ENCODE assay signal across 8 cellular contexts in the genomic region with DNA sequence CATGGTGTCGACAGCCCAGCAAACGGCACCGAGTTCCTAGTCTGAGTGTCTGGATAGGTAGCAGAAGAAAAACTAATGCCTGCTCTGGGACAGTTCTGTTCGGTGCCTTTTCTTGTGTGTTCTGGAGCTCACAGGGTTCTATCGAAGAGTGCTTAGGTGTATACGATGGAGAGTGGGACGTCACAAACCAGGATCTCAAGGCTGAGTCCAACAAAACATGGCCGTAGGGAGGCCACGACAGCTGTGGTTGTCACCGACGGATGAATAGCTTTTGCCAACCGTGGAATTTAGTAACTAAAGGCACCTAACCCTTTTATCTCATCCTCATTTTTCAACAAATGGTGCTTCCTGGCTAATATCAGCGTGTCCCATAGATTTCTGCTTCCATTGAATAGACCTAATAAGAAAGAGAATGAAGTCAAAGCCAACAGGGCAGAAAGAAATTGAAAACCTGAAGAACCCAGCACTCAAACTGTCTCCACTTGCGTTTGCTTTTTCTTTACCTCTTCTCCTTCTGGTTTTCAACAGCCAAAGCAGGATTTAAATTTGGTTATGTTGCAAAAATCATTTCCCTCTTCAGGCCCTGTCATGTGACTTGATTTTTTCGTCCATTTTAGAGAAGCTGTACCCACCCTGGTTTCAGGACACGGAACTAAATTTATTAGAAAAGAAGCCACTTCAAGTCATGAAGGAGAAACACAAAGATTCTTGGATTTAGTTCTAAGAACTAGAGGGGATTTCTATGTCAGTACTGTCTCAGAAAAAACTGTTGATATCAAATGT. TPM values are rescaled to one million over a fixed set of nuclear protein-coding genes. Genes with fewer than 3 reads are reported as not detected.
DNase-seq lines count a peak whose midpoint lies in the region; ATAC-seq lines count a peak whose summit lies in the region.

No MANE protein-coding gene starts in this region.

- no peaks in the 10 kb centered on the region for H3K9me3 ChIP-seq in muscle layer of colon (ENCODE audit: low read length)

- DNase-seq in activated CD4-positive, alpha-beta T cell treated with anti-CD3 and anti-CD28 coated beads, Interleukin-2, amount 10 ng/mL, durations not matched to agents 7 days and 5 days, result no peak
- DNase-seq in activated CD4-positive, alpha-beta T cell treated with anti-CD3 and anti-CD28 coated beads, Interleukin-2, amount 50 U/mL, for 4 hours, result no peak
- DNase-seq in NCI-H1105 treated with DMSO at 0.1 percent for 48 hours (lab: John Stamatoyannopoulos, UW), result peak; percentile 59
- DNase-seq in caudate nucleus (lab: John Stamatoyannopoulos, UW), result peak in 13 of 61 donors; percentile 11 to 63 (median 45)
- DNase-seq in stimulated activated CD4-positive, alpha-beta T cell treated with anti-CD3 and anti-CD28 coated beads, Interleukin-12 subunit alpha, Interleukin-12 subunit beta, amount 100 ng/mL, for 4 hours, result no peak
- no peak for DNase-seq in cortex of kidney (lab: John Stamatoyannopoulos, UW)

- H3K27me3 ChIP-seq in muscle layer of colon (ENCODE audit: control insufficient read depth in 1 of 2, insufficient read depth in 2 of 2, low read length in 2 of 2), result no peaks in the 10 kb centered on the region

- peaks cover 6% of the 10 kb centered on the region for H3K36me3 ChIP-seq in muscle layer of colon (ENCODE audit: insufficient read depth, low read length)

- H3K4me3 ChIP-seq in muscle layer of colon (ENCODE audit: low read depth in 1 of 2, low read length in 2 of 2), result peak overlapping the region; percentile 85 to 96

- H3K36me3 Mint-ChIP-seq in activated CD4-positive, alpha-beta T cell treated with anti-CD3 and anti-CD28 coated beads, Interleukin-2, amount 10 ng/mL, durations not matched to agents 7 days and 5 days (ENCODE audit: low read depth), result peaks cover 18% of the 10 kb centered on the region

- CTCF ChIA-PET in activated CD4-positive, alpha-beta T cell treated with anti-CD3 and anti-CD28 coated beads, Interleukin-2, amount 10 ng/mL, durations not matched to agents 7 days and 5 days (lab: Charles Lee), result interaction anchor here (1.3 to 2.8 kb wide), 4 partner anchors 9 to 596 kb away, joined by 3 to 17 read pairs (median 8); a partner anchor contains a TSS

- peaks cover 48% of the 10 kb centered on the region for H3K4me1 Mint-ChIP-seq in activated CD4-positive, alpha-beta T cell treated with anti-CD3 and anti-CD28 coated beads, Interleukin-2, amount 10 ng/mL, durations not matched to agents 7 days and 5 days

- peaks cover 2% of the 10 kb centered on the region for H3K9me3 Mint-ChIP-seq in activated CD4-positive, alpha-beta T cell treated with anti-CD3 and anti-CD28 coated beads, Interleukin-2, amount 10 ng/mL, durations not matched to agents 7 days and 5 days

- H3K4me1 ChIP-seq in muscle layer of colon (ENCODE audit: insufficient read depth, low read length), result peaks cover 3% of the 10 kb centered on the region

- H3K9ac ChIP-seq in muscle layer of colon (ENCODE audit: low read length), result peak overlapping the region; percentile 37

- H3K27ac ChIP-seq in caudate nucleus (ENCODE audit: low read depth, low read length), result peak overlapping the region; percentile 80
- H3K27ac ChIP-seq in muscle layer of colon (ENCODE audit: low read depth, low read length), result peak overlapping the region; percentile 78

- H3K27me3 Mint-ChIP-seq in activated CD4-positive, alpha-beta T cell treated with anti-CD3 and anti-CD28 coated beads, Interleukin-2, amount 10 ng/mL, durations not matched to agents 7 days and 5 days, result no peaks in the 10 kb centered on the region

- POLR2A ChIA-PET in activated CD4-positive, alpha-beta T cell treated with anti-CD3 and anti-CD28 coated beads, Interleukin-2, amount 10 ng/mL, durations not matched to agents 7 days and 5 days (lab: Charles Lee), result interaction anchor here (1.8 kb wide), 1 partner anchor 43 kb away, joined by 9 read pairs; a partner anchor contains a TSS

- ATAC-seq in HG03354 (IDR thresholded peaks at IDR 0.05; ENCODE audit: poor library complexity, severe bottlenecking, unreplicated experiment), result no peak

- peak overlapping the region; percentile 87 for H3K4me3 Mint-ChIP-seq in activated CD4-positive, alpha-beta T cell treated with anti-CD3 and anti-CD28 coated beads, Interleukin-2, amount 10 ng/mL, durations not matched to agents 7 days and 5 days

- H3K27ac Mint-ChIP-seq in activated CD4-positive, alpha-beta T cell treated with anti-CD3 and anti-CD28 coated beads, Interleukin-2, amount 10 ng/mL, durations not matched to agents 7 days and 5 days, result peak overlapping the region; percentile 94

RNA-seq across cellular contexts. Expression of a gene that starts 0.8 kb away (rescaled TPM):
- 10 to 100 TPM; 16.1 to 21.1 TPM for total RNA-seq in activated CD4-positive, alpha-beta T cell treated with anti-CD3 and anti-CD28 coated beads, Interleukin-2, amount 10 ng/mL, durations not matched to agents 7 days and 5 days

RNA-seq across cellular contexts. Expression of a gene that starts 42.9 kb away (rescaled TPM):
- 10 to 100 TPM; 52.7 to 52.8 TPM for total RNA-seq in activated CD4-positive, alpha-beta T cell treated with anti-CD3 and anti-CD28 coated beads, Interleukin-2, amount 10 ng/mL, durations not matched to agents 7 days and 5 days
